Comparison of ENCODE assay signal across 1 cellular context in genomic region chr12:6944381-6945186, GRCh38.
TF ChIP-seq lines count a peak whose summit lies in the region.

No MANE protein-coding gene starts in this region.

TF ChIP-seq in H1, 55 proteins besides CTCF, POLR2A, EP300 and RAD21:
- TF ChIP-seq, protein P1, sequence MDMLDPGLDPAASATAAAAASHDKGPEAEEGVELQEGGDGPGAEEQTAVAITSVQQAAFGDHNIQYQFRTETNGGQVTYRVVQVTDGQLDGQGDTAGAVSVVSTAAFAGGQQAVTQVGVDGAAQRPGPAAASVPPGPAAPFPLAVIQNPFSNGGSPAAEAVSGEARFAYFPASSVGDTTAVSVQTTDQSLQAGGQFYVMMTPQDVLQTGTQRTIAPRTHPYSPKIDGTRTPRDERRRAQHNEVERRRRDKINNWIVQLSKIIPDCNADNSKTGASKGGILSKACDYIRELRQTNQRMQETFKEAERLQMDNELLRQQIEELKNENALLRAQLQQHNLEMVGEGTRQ (IDR thresholded peaks at IDR 0.05; ENCODE audit: low read length), result no peak
- TF ChIP-seq RNF2 (IDR thresholded peaks at IDR 0.05; ENCODE audit: borderline replicate concordance, low read depth, low read length, missing control alignments, poor library complexity, severe bottlenecking), result no peak
- no peak for TF ChIP-seq RFX5 (IDR thresholded peaks at IDR 0.05; ENCODE audit: borderline replicate concordance, low read depth, low read length)
- TF ChIP-seq GABPA (IDR thresholded peaks at IDR 0.05; ENCODE audit: borderline replicate concordance, insufficient read depth, low read length), result peak; percentile 71; the same call in 1 of the 2 replicates
- TF ChIP-seq SRF (IDR thresholded peaks at IDR 0.05; ENCODE audit: low read depth, low read length), result no peak
- TF ChIP-seq JUN (IDR thresholded peaks at IDR 0.05; ENCODE audit: low read depth, low read length), result no peak
- TF ChIP-seq SP2 (IDR thresholded peaks at IDR 0.05; ENCODE audit: low read length), result no peak
- peak; percentile 46; the same call in 1 of the 2 replicates for TF ChIP-seq EGR1 (IDR thresholded peaks at IDR 0.05; ENCODE audit: borderline replicate concordance, low read depth, low read length)
- TF ChIP-seq ATF3 (IDR thresholded peaks at IDR 0.05; ENCODE audit: insufficient read depth, low read depth, low read length), result no peak
- TF ChIP-seq CEBPB (IDR thresholded peaks at IDR 0.05; ENCODE audit: low read depth, low read length), result no peak
- TF ChIP-seq RXRA (IDR thresholded peaks at IDR 0.05; ENCODE audit: insufficient read depth, low read depth, low read length), result no peak
- no peak for TF ChIP-seq CHD7 (IDR thresholded peaks at IDR 0.05; ENCODE audit: insufficient replicate concordance, low read length)
- TF ChIP-seq CHD1 (IDR thresholded peaks at IDR 0.05; ENCODE audit: low read depth, low read length), result no peak
- no peak for TF ChIP-seq POU5F1 (IDR thresholded peaks at IDR 0.05; ENCODE audit: low read depth, low read length)
- peak; percentile 35 for TF ChIP-seq MAX (IDR thresholded peaks at IDR 0.05)
- TF ChIP-seq CTBP2 (IDR thresholded peaks at IDR 0.05; ENCODE audit: borderline replicate concordance, insufficient read depth, insufficient read length, low read length), result no peak
- no peak for TF ChIP-seq TCF12 (IDR thresholded peaks at IDR 0.05; ENCODE audit: low read depth, low read length)
- TF ChIP-seq KDM4A (IDR thresholded peaks at IDR 0.05; ENCODE audit: low read depth, low read length, severe bottlenecking), result peak; percentile 20
- no peak; the same call in 1 of the 2 replicates for TF ChIP-seq TAF1 (IDR thresholded peaks at IDR 0.05; ENCODE audit: low read depth, low read length)
- TF ChIP-seq CBX8 (IDR thresholded peaks at IDR 0.05; ENCODE audit: borderline replicate concordance, low read depth, low read length), result no peak
- TF ChIP-seq TBP (IDR thresholded peaks at IDR 0.05; ENCODE audit: low read depth, low read length), result peak; percentile 39
- TF ChIP-seq YY1 (IDR thresholded peaks at IDR 0.05; ENCODE audit: low read depth, low read length), result peak; percentile 19; the same call in 1 of the 2 replicates
- no peak for TF ChIP-seq ASH2L (IDR thresholded peaks at IDR 0.05; ENCODE audit: low read length)
- no peak for TF ChIP-seq ZNF274 (IDR thresholded peaks at IDR 0.05; ENCODE audit: borderline replicate concordance, extremely low read depth, low read length)
- TF ChIP-seq SAP30 (IDR thresholded peaks at IDR 0.05; ENCODE audit: insufficient read depth, insufficient replicate concordance, low read length), result peak; percentile 13
- no peak for TF ChIP-seq FOSL1 (IDR thresholded peaks at IDR 0.05; ENCODE audit: insufficient read depth, low read depth, low read length)
- TF ChIP-seq, protein P2, sequence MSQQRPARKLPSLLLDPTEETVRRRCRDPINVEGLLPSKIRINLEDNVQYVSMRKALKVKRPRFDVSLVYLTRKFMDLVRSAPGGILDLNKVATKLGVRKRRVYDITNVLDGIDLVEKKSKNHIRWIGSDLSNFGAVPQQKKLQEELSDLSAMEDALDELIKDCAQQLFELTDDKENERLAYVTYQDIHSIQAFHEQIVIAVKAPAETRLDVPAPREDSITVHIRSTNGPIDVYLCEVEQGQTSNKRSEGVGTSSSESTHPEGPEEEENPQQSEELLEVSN (IDR thresholded peaks at IDR 0.05), result peak; percentile 69; the same call in 1 of the 2 replicates
- no peak for TF ChIP-seq KDM5A (IDR thresholded peaks at IDR 0.05; ENCODE audit: low read length)
- TF ChIP-seq POLR2AphosphoS5 (IDR thresholded peaks at IDR 0.05; ENCODE audit: low read depth, low read length), result peak; percentile 59; the same call in 1 of the 2 replicates
- peak; percentile 52; the same call in 1 of the 2 replicates for TF ChIP-seq PHF8 (conservative IDR thresholded peaks at IDR 0.05; ENCODE audit: low read depth, low read length)
- no peak for TF ChIP-seq SUZ12 (IDR thresholded peaks at IDR 0.05; ENCODE audit: low read length)
- TF ChIP-seq ATF2 (IDR thresholded peaks at IDR 0.05; ENCODE audit: low read length), result no peak
- TF ChIP-seq SP4 (IDR thresholded peaks at IDR 0.05; ENCODE audit: low read length), result no peak
- TF ChIP-seq SIX5 (IDR thresholded peaks at IDR 0.05; ENCODE audit: low read depth, low read length), result no peak
- TF ChIP-seq CHD2 (IDR thresholded peaks at IDR 0.05; ENCODE audit: low read length), result no peak
- no peak for TF ChIP-seq NRF1 (IDR thresholded peaks at IDR 0.05; ENCODE audit: low read depth, low read length)
- peak in 1 of 2 experiments; percentile 54; a peak in 1 of 4 replicates for TF ChIP-seq SIN3A (conservative IDR thresholded peaks at IDR 0.05 in 1 of 2, IDR thresholded peaks at IDR 0.05 in 1 of 2; ENCODE audit: low read depth in 1 of 2, low read length in 2 of 2)
- no peak for TF ChIP-seq HDAC2 (IDR thresholded peaks at IDR 0.05; ENCODE audit: borderline replicate concordance in 1 of 2, low read depth in 2 of 2, low read length in 2 of 2)
- no peak for TF ChIP-seq BCL11A (IDR thresholded peaks at IDR 0.05; ENCODE audit: low read depth in 2 of 2, low read length in 2 of 2)
- TF ChIP-seq TEAD4 (IDR thresholded peaks at IDR 0.05; ENCODE audit: low read depth, low read length), result peak; percentile 90
- TF ChIP-seq EZH2 (IDR thresholded peaks at IDR 0.05; ENCODE audit: low read depth, low read length, severe bottlenecking), result no peak
- peak; percentile 46; the same call in 1 of the 2 replicates for TF ChIP-seq CREB1 (IDR thresholded peaks at IDR 0.05)
- TF ChIP-seq RBBP5 (IDR thresholded peaks at IDR 0.05; ENCODE audit: borderline replicate concordance, low read depth, low read length), result peak; percentile 21; the same call in 1 of the 2 replicates
- peak; percentile 41; the same call in 1 of the 2 replicates for TF ChIP-seq GTF2F1 (IDR thresholded peaks at IDR 0.05; ENCODE audit: borderline replicate concordance, low read depth, low read length)
- TF ChIP-seq NANOG (IDR thresholded peaks at IDR 0.05; ENCODE audit: insufficient read depth, low read depth, low read length, poor library complexity, severe bottlenecking), result no peak
- TF ChIP-seq JUND (IDR thresholded peaks at IDR 0.05; ENCODE audit: low read length), result peak; percentile 42
- no peak for TF ChIP-seq MAFK (IDR thresholded peaks at IDR 0.05; ENCODE audit: low read depth, low read length)
- peak; percentile 36 for TF ChIP-seq TAF7 (optimal IDR thresholded peaks at IDR 0.05; ENCODE audit: borderline replicate concordance, low read depth, low read length)
- TF ChIP-seq HDAC6 (IDR thresholded peaks at IDR 0.05; ENCODE audit: low read depth, low read length), result no peak
- no peak for TF ChIP-seq CBX5 (IDR thresholded peaks at IDR 0.05; ENCODE audit: low read depth, low read length)
- 0 out of 2 replicates have a peak, but pooled peaks have one; percentile 30 for TF ChIP-seq SP1 (IDR thresholded peaks at IDR 0.05; ENCODE audit: low read depth, low read length)
- TF ChIP-seq BRCA1 (IDR thresholded peaks at IDR 0.05; ENCODE audit: low read depth, low read length), result no peak
- no peak for TF ChIP-seq SIRT6 (IDR thresholded peaks at IDR 0.05; ENCODE audit: low read length)
- TF ChIP-seq BACH1 (IDR thresholded peaks at IDR 0.05; ENCODE audit: low read length), result no peak
- no peak for TF ChIP-seq KDM1A (IDR thresholded peaks at IDR 0.05; ENCODE audit: borderline replicate concordance, low read length)
